ENCODE assay signal across 8 cellular contexts in genomic region chr3:143001369-143002082, GRCh38. TPM values are rescaled to one million over a fixed set of nuclear protein-coding genes. Genes with fewer than 3 reads are reported as not detected.
A peak's percentile ranks its signal among the peaks of the same experiment; 100 is the strongest.
DNase-seq lines count a peak whose midpoint lies in the region; ATAC-seq and TF ChIP-seq lines count a peak whose summit lies in the region.

Gene U2SURP (plus strand): TSS chr3:143001570. CDS start chr3:143001629, 59 bp downstream.

- H3K4me1 Mint-ChIP-seq in CD14-positive monocyte, result peaks cover 24% of the 10 kb centered on the region

- no peak for TF ChIP-seq RAD21 in liver (IDR thresholded peaks at IDR 0.05)

- no peaks in the 10 kb centered on the region for H3K36me3 Mint-ChIP-seq in CD14-positive monocyte

- H3K9me3 ChIP-seq in liver (ENCODE audit: control insufficient read depth in 4 of 4, low read length in 3 of 4), result no peaks in the 10 kb centered on the region

- H3K4me3 Mint-ChIP-seq in CD14-positive monocyte, result peak within 1 kb of the TSS; percentile 94 to 98

- TF ChIP-seq CTCF in CD14-positive monocyte (IDR thresholded peaks at IDR 0.05) (no peak), liver (IDR thresholded peaks at IDR 0.05; ENCODE audit: low read depth, low read length, missing input control) (no peak)

- peak within 1 kb of the TSS; percentile 97 to 100 (median 99) for H3K27ac Mint-ChIP-seq in CD14-positive monocyte

- no peaks in the 10 kb centered on the region for H3K36me3 ChIP-seq in liver (ENCODE audit: control insufficient read depth in 4 of 4, insufficient read depth in 3 of 4, low read depth in 1 of 4, low read length in 3 of 4)

- H3K4me1 ChIP-seq in liver (ENCODE audit: control insufficient read depth in 4 of 4, insufficient read depth in 4 of 4, low read length in 3 of 4), result peaks cover 5 to 30% (median 25%) of the 10 kb centered on the region in 4 donors

- DNase-seq in CD14-positive monocyte (ENCODE audit: low spot score) (peak; percentile 94), NCI-H82 (lab: John Stamatoyannopoulos, UW) (peak; percentile 100), dermis microvascular lymphatic vessel endothelial cell (ENCODE audit: low read depth in 2 of 2) (peak; percentile 93 to 97)
- DNase-seq in activated CD4-positive, alpha-beta T cell treated with anti-CD3 and anti-CD28 coated beads, Interleukin-2, amount 50 U/mL, for 48 hours, result peak; percentile 89 to 92
- peak; percentile 93 for DNase-seq in stimulated activated CD4-positive, alpha-beta T cell treated with anti-CD3 and anti-CD28 coated beads, Interleukin-4, amount 100 ng/mL, for 24 hours

- H3K9me3 Mint-ChIP-seq in CD14-positive monocyte, result no peaks in the 10 kb centered on the region

- H3K27me3 Mint-ChIP-seq in CD14-positive monocyte (ENCODE audit: low read depth in 3 of 3), result peaks cover 0 to 4% (median under 1%) of the 10 kb centered on the region in 3 donors

- WGBS in liver, result under 1% methylated on average over 55 of the region's 55 CpGs

- ATAC-seq in GM19397 (IDR thresholded peaks at IDR 0.05; ENCODE audit: unreplicated experiment), result peak; percentile 87
- ATAC-seq in HG03571 (IDR thresholded peaks at IDR 0.05; ENCODE audit: unreplicated experiment), result peak; percentile 91

- peak within 1 kb of the TSS; percentile 85 to 89 for H3K27ac ChIP-seq in liver (ENCODE audit: low read depth in 1 of 2, low read length in 2 of 2)

- H3K27me3 ChIP-seq in liver (ENCODE audit: control insufficient read depth in 4 of 4, insufficient read depth in 4 of 4, low read length in 3 of 4), result no peaks in the 10 kb centered on the region

- peak within 1 kb of the TSS; percentile 84 to 98 (median 89) for H3K4me3 ChIP-seq in liver (ENCODE audit: low read depth in 1 of 3, low read length in 3 of 3)

- H3K9ac ChIP-seq in liver (ENCODE audit: low read depth in 1 of 2, low read length in 2 of 2), result peak within 1 kb of the TSS; percentile 80 to 96

- intact Hi-C loops in CD14-positive monocyte (cut with micrococcal nuclease), result loop anchor here in 1 of 2 donors (10.0 kb wide), 1 partner anchor 557 kb away; the partner anchor contains the start of gene XRN1

TF ChIP-seq in liver, 16 proteins besides CTCF, POLR2A, EP300 and RAD21:
- TF ChIP-seq EGR1 (IDR thresholded peaks at IDR 0.05; ENCODE audit: low read depth in 2 of 2) (no peak), ZBTB33 (IDR thresholded peaks at IDR 0.05) (peak; percentile 97), FOXA2 (IDR thresholded peaks at IDR 0.05) (peak; percentile 45), JUND (IDR thresholded peaks at IDR 0.05) (no peak), TAF1 (conservative IDR thresholded peaks at IDR 0.05) (peak; percentile 89), HNF4A (conservative IDR thresholded peaks at IDR 0.05) (peak; percentile 74 to 78), SP1 (IDR thresholded peaks at IDR 0.05) (peak; percentile 72), HNF4G (IDR thresholded peaks at IDR 0.05) (no peak), RXRA (IDR thresholded peaks at IDR 0.05) (peak; percentile 80 to 82), NR2F2 (IDR thresholded peaks at IDR 0.05) (peak; percentile 98), FOXA1 (IDR thresholded peaks at IDR 0.05) (no peak), ATF3 (IDR thresholded peaks at IDR 0.05) (peak; percentile 56), YY1 (IDR thresholded peaks at IDR 0.05) (peak; percentile 99), GABPA (IDR thresholded peaks at IDR 0.05 in 1 of 2, conservative IDR thresholded peaks at IDR 0.05 in 1 of 2) (peak; percentile 80 to 92)
- TF ChIP-seq, protein P1, sequence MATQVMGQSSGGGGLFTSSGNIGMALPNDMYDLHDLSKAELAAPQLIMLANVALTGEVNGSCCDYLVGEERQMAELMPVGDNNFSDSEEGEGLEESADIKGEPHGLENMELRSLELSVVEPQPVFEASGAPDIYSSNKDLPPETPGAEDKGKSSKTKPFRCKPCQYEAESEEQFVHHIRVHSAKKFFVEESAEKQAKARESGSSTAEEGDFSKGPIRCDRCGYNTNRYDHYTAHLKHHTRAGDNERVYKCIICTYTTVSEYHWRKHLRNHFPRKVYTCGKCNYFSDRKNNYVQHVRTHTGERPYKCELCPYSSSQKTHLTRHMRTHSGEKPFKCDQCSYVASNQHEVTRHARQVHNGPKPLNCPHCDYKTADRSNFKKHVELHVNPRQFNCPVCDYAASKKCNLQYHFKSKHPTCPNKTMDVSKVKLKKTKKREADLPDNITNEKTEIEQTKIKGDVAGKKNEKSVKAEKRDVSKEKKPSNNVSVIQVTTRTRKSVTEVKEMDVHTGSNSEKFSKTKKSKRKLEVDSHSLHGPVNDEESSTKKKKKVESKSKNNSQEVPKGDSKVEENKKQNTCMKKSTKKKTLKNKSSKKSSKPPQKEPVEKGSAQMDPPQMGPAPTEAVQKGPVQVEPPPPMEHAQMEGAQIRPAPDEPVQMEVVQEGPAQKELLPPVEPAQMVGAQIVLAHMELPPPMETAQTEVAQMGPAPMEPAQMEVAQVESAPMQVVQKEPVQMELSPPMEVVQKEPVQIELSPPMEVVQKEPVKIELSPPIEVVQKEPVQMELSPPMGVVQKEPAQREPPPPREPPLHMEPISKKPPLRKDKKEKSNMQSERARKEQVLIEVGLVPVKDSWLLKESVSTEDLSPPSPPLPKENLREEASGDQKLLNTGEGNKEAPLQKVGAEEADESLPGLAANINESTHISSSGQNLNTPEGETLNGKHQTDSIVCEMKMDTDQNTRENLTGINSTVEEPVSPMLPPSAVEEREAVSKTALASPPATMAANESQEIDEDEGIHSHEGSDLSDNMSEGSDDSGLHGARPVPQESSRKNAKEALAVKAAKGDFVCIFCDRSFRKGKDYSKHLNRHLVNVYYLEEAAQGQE (IDR thresholded peaks at IDR 0.05), result peak; percentile 84
- TF ChIP-seq, protein P2, sequence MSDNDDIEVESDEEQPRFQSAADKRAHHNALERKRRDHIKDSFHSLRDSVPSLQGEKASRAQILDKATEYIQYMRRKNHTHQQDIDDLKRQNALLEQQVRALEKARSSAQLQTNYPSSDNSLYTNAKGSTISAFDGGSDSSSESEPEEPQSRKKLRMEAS (IDR thresholded peaks at IDR 0.05), result peak; percentile 89

RNA-seq across cellular contexts. Expression of gene U2SURP, which starts in this region (rescaled TPM):
- polyA plus RNA-seq in CD14-positive monocyte (10 to 100 TPM; 51.4 to 70.4 TPM), liver (10 to 100 TPM in 1 of 2 donors, 1 to 10 TPM in 1; 8.3 to 27.2 TPM)
- total RNA-seq in dermis microvascular lymphatic vessel endothelial cell (20.6 and 22.5 TPM in 2 replicates), liver (10 to 100 TPM; 33.4 to 41.2 TPM)

Comparison
In these comparisons a context has a peak if more than half of its experiments do, and no peak if none do; other contexts are left out.
1. Peak in every context shown above with its lines: DNase-seq, ATAC-seq, H3K4me3 ChIP-seq and H3K27ac ChIP-seq.